ENCODE assay signal across 12 cellular contexts in genomic region chr6:2744206-2744771, GRCh38. TPM values are rescaled to one million over a fixed set of nuclear protein-coding genes. Genes with fewer than 3 reads are reported as not detected.
DNase-seq lines count a peak whose midpoint lies in the region; ATAC-seq and TF ChIP-seq lines count a peak whose summit lies in the region.
"Had no signal": no experiment of that assay in that cellular context is flagged by ENCODE, and none has a peak within 500 bp of the region (broad histone marks: within the 10 kb centered on the region; RNA-seq: fewer than 3 reads in every experiment).

No MANE protein-coding gene starts in this region.

- TF ChIP-seq RAD21 in Ishikawa (IDR thresholded peaks at IDR 0.05; ENCODE audit: low read depth): peak; percentile 38; the same call in 1 of the 2 replicates

- H3K4me1 ChIP-seq in left ventricle myocardium inferior: peaks cover 33% of the 10 kb centered on the region

- ATAC-seq in SK-N-SH treated with all-trans-retinoic acid at 6 μM for 48 hours (peak; percentile 74), GM21529 (IDR thresholded peaks at IDR 0.05; ENCODE audit: unreplicated experiment) (no peak)
- ATAC-seq: CD8-positive, alpha-beta T cell had no signal

- no peak for TF ChIP-seq EP300 in Ishikawa (IDR thresholded peaks at IDR 0.05; ENCODE audit: borderline replicate concordance)

- H3K9me3 ChIP-seq in left ventricle myocardium inferior (replicated peaks): no peaks in the 10 kb centered on the region

- intact Hi-C loops in left ventricle myocardium inferior (cut with micrococcal nuclease): no loop called here
- intact Hi-C loops in posterior vena cava (cut with DNase I): no loop called here

- DNase-seq in left ventricle myocardium inferior (peak; percentile 75), T-helper 9 cell (no peak), posterior vena cava (ENCODE audit: low spot score) (no peak)
- DNase-seq in NK-92 treated with Interleukin-12 subunit alpha and Interleukin-12 subunit beta, amount 100 ng/mL, for 24 hours (lab: John Stamatoyannopoulos, UW): no peak
- DNase-seq: activated CD8-positive, alpha-beta memory T cell treated with anti-CD3 and anti-CD28 coated beads for 24 hours; CD8-positive, alpha-beta T cell; MV-4-11 had no signal

- peak overlapping the region; percentile 57 for H3K4me3 ChIP-seq in left ventricle myocardium inferior
- H3K4me3 ChIP-seq: skin epidermis had no signal

- TF ChIP-seq CTCF in 22Rv1 (IDR thresholded peaks at IDR 0.05) (peak; percentile 43), left ventricle myocardium inferior (IDR thresholded peaks at IDR 0.05; ENCODE audit: borderline replicate concordance) (no peak)

- H3K27me3 ChIP-seq in left ventricle myocardium inferior (ENCODE audit: low read depth): no peaks in the 10 kb centered on the region

- H3K36me3 ChIP-seq in left ventricle myocardium inferior: no peaks in the 10 kb centered on the region

- H3K27ac ChIP-seq in 22Rv1 (no peak overlapping the region), left ventricle myocardium inferior (replicated peaks) (peak overlapping the region; percentile 93)
- H3K27ac ChIP-seq: skin epidermis had no signal

TF ChIP-seq in Ishikawa, 13 proteins besides CTCF, POLR2A, EP300 and RAD21:
- TF ChIP-seq MAX (IDR thresholded peaks at IDR 0.05): no peak
- no peak for TF ChIP-seq NFIC (IDR thresholded peaks at IDR 0.05)
- TF ChIP-seq YY1 (IDR thresholded peaks at IDR 0.05; ENCODE audit: low read depth): no peak
- TF ChIP-seq TAF1 (IDR thresholded peaks at IDR 0.05; ENCODE audit: low read depth): no peak
- TF ChIP-seq, protein P1, sequence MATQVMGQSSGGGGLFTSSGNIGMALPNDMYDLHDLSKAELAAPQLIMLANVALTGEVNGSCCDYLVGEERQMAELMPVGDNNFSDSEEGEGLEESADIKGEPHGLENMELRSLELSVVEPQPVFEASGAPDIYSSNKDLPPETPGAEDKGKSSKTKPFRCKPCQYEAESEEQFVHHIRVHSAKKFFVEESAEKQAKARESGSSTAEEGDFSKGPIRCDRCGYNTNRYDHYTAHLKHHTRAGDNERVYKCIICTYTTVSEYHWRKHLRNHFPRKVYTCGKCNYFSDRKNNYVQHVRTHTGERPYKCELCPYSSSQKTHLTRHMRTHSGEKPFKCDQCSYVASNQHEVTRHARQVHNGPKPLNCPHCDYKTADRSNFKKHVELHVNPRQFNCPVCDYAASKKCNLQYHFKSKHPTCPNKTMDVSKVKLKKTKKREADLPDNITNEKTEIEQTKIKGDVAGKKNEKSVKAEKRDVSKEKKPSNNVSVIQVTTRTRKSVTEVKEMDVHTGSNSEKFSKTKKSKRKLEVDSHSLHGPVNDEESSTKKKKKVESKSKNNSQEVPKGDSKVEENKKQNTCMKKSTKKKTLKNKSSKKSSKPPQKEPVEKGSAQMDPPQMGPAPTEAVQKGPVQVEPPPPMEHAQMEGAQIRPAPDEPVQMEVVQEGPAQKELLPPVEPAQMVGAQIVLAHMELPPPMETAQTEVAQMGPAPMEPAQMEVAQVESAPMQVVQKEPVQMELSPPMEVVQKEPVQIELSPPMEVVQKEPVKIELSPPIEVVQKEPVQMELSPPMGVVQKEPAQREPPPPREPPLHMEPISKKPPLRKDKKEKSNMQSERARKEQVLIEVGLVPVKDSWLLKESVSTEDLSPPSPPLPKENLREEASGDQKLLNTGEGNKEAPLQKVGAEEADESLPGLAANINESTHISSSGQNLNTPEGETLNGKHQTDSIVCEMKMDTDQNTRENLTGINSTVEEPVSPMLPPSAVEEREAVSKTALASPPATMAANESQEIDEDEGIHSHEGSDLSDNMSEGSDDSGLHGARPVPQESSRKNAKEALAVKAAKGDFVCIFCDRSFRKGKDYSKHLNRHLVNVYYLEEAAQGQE (IDR thresholded peaks at IDR 0.05; ENCODE audit: low read depth): no peak
- TF ChIP-seq TEAD4 (IDR thresholded peaks at IDR 0.05): no peak
- TF ChIP-seq USF1 (IDR thresholded peaks at IDR 0.05): no peak
- no peak for TF ChIP-seq CREB1 (IDR thresholded peaks at IDR 0.05; ENCODE audit: low read depth)
- TF ChIP-seq EGR1 (IDR thresholded peaks at IDR 0.05): no peak

TF ChIP-seq in SK-N-SH treated with all-trans-retinoic acid at 6 μM for 48 hours, 23 proteins besides CTCF, POLR2A, EP300 and RAD21:
- no peak for TF ChIP-seq PPARA (CRISPR knock-in tag; IDR thresholded peaks at IDR 0.05; ENCODE audit: borderline replicate concordance)
- no peak for TF ChIP-seq GLIS3 (CRISPR knock-in tag; IDR thresholded peaks at IDR 0.05)
- TF ChIP-seq ARNTL (CRISPR knock-in tag; IDR thresholded peaks at IDR 0.05; ENCODE audit: borderline replicate concordance, low read depth): no peak
- no peak for TF ChIP-seq ZC3H10 (CRISPR knock-in tag; IDR thresholded peaks at IDR 0.05)
- no peak for TF ChIP-seq ZNF565 (CRISPR knock-in tag; conservative IDR thresholded peaks at IDR 0.05; ENCODE audit: low read depth)
- TF ChIP-seq, protein P2, sequence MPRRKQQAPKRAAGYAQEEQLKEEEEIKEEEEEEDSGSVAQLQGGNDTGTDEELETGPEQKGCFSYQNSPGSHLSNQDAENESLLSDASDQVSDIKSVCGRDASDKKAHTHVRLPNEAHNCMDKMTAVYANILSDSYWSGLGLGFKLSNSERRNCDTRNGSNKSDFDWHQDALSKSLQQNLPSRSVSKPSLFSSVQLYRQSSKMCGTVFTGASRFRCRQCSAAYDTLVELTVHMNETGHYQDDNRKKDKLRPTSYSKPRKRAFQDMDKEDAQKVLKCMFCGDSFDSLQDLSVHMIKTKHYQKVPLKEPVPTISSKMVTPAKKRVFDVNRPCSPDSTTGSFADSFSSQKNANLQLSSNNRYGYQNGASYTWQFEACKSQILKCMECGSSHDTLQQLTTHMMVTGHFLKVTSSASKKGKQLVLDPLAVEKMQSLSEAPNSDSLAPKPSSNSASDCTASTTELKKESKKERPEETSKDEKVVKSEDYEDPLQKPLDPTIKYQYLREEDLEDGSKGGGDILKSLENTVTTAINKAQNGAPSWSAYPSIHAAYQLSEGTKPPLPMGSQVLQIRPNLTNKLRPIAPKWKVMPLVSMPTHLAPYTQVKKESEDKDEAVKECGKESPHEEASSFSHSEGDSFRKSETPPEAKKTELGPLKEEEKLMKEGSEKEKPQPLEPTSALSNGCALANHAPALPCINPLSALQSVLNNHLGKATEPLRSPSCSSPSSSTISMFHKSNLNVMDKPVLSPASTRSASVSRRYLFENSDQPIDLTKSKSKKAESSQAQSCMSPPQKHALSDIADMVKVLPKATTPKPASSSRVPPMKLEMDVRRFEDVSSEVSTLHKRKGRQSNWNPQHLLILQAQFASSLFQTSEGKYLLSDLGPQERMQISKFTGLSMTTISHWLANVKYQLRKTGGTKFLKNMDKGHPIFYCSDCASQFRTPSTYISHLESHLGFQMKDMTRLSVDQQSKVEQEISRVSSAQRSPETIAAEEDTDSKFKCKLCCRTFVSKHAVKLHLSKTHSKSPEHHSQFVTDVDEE (CRISPR knock-in tag; IDR thresholded peaks at IDR 0.05): no peak
- TF ChIP-seq ZNF70 (CRISPR knock-in tag; IDR thresholded peaks at IDR 0.05): no peak
- TF ChIP-seq ZFP30 (CRISPR knock-in tag; IDR thresholded peaks at IDR 0.05): no peak
- TF ChIP-seq TCF4 (CRISPR knock-in tag; IDR thresholded peaks at IDR 0.05; ENCODE audit: borderline replicate concordance): no peak
- TF ChIP-seq SNAI2 (CRISPR knock-in tag; IDR thresholded peaks at IDR 0.05): no peak
- TF ChIP-seq BACH2 (CRISPR knock-in tag; IDR thresholded peaks at IDR 0.05; ENCODE audit: borderline replicate concordance): no peak
- TF ChIP-seq ZFP3 (CRISPR knock-in tag; IDR thresholded peaks at IDR 0.05): no peak
- no peak for TF ChIP-seq CSRNP3 (CRISPR knock-in tag; IDR thresholded peaks at IDR 0.05)

RNA-seq across cellular contexts. Expression of gene MYLK4, which starts 6.4 kb away (rescaled TPM):
- total RNA-seq in left ventricle myocardium inferior (1.2 TPM), posterior vena cava (under 1 TPM; 0.67 to 0.74 TPM)

RNA-seq across cellular contexts. Expression of gene WRNIP1, which starts 20.9 kb away (rescaled TPM):
- total RNA-seq in left ventricle myocardium inferior (39.4 TPM), posterior vena cava (10 to 100 TPM; 21.7 to 26.1 TPM)
